ENCODE assay signal across 7 cellular contexts in the genomic region with DNA sequence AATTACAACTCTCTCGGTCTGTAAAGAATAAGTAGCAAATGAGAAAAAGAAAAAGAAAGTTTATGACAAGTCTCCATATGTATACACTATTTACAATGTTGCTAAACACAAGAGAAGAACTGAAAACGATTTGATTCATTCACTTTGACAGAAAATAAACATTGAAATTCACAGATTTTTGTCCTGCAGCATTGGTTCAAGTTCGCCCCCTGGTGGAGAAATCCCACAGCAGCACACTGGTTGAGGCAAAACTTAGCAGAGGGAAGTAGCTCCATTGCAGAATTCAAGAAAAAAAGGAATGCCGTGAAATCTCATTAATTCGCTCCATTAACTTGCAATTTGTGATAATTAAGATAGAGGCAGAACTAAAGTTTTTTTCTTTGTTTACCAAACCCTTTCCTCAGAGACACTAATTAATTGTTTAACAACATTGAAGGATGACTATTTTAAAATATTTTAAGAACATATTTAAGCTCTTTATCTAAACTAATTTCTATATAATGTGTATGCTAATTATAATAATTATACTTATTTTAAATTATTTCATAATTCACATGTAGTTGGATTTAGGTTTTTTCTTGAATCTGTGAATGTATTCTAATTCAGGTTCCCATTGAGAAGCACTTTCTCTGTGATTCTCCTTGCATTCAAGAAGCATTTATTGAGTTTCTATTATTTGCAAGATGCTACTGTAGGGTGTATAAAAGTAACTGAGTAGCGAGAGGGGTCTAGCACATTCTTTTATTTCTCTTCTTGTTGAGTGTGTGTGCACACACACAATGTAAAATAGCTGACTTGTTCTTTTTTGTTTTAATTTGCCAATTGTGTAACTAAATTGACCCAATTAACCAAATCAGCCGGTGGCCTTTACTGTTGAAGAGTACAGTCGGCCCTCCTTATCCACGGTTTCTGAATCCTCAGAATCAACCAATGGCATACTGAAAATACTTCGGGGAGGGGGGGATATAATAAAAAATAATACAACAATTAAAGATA.
A peak's percentile ranks its signal among the peaks of the same experiment; 100 is the strongest.
DNase-seq lines count a peak whose midpoint lies in the region; ATAC-seq and TF ChIP-seq lines count a peak whose summit lies in the region.

No MANE protein-coding gene starts in this region.

- ATAC-seq in natural killer cell = peak in 1 of 3 donors; percentile 62
- ATAC-seq in stimulated activated naive CD8-positive, alpha-beta T cell treated with anti-CD3 and anti-CD28 coated beads, Interleukin-15, Interleukin-2, amounts not matched to agents 100 U/mL and 50 U/mL, for 24 hours = no peak

- H3K4me3 ChIP-seq in epithelial cell of proximal tubule (ENCODE audit: low read depth, low read length) = no peak overlapping the region

- TF ChIP-seq CTCF in GM10266 (IDR thresholded peaks at IDR 0.05; ENCODE audit: control insufficient read depth, insufficient read depth, low read depth, missing control alignments) = peak; percentile 93
- TF ChIP-seq CTCF in HFFc6 (IDR thresholded peaks at IDR 0.05) = peak; percentile 99
- peak; percentile 99 for TF ChIP-seq CTCF in epithelial cell of proximal tubule (conservative IDR thresholded peaks at IDR 0.05; ENCODE audit: low read depth, low read length)
- peak; percentile 96 for TF ChIP-seq CTCF in natural killer cell (IDR thresholded peaks at IDR 0.05)

- peak; percentile 47 for DNase-seq in GM10266 (ENCODE audit: extremely low spot score)
- DNase-seq in HFFc6 = peak; percentile 60
- DNase-seq in NCI-H774 (lab: John Stamatoyannopoulos, UW) = peak; percentile 48
- DNase-seq in activated CD8-positive, alpha-beta memory T cell treated with anti-CD3 and anti-CD28 coated beads, Interleukin-2, amount 50 U/mL, for 4 hours = peak; percentile 60
- DNase-seq in epithelial cell of proximal tubule (ENCODE audit: low read depth) = no peak
- DNase-seq in natural killer cell = peak; percentile 43
- DNase-seq in stimulated activated naive CD8-positive, alpha-beta T cell treated with anti-CD3 and anti-CD28 coated beads, Interleukin-15, Interleukin-2, amounts not matched to agents 100 U/mL and 50 U/mL, for 24 hours = peak; percentile 70

- H3K36me3 Mint-ChIP-seq in HFFc6 (ENCODE audit: low read depth) = no peaks in the 10 kb centered on the region
- no peaks in the 10 kb centered on the region for H3K36me3 Mint-ChIP-seq in natural killer cell

- H3K4me1 Mint-ChIP-seq in HFFc6 (ENCODE audit: low read depth) (no peaks in the 10 kb centered on the region), natural killer cell (no peaks in the 10 kb centered on the region)

- no peak overlapping the region for H3K27ac Mint-ChIP-seq in HFFc6
- H3K27ac Mint-ChIP-seq in natural killer cell = no peak overlapping the region

- H3K27me3 Mint-ChIP-seq in HFFc6 (ENCODE audit: insufficient read depth) = peaks cover 5% of the 10 kb centered on the region
- peaks cover 11 to 16% of the 10 kb centered on the region in 2 donors for H3K27me3 Mint-ChIP-seq in natural killer cell (ENCODE audit: low read depth in 2 of 2)

- intact Hi-C loops in natural killer cell (cut with micrococcal nuclease) = loop anchor here (5.0 kb wide), 1 partner anchor 1571 kb away; no protein-coding TSS in a partner anchor

- H3K9me3 Mint-ChIP-seq in HFFc6 (no peaks in the 10 kb centered on the region), natural killer cell (no peaks in the 10 kb centered on the region)

- H3K4me3 Mint-ChIP-seq in HFFc6 = no peak overlapping the region
- H3K4me3 Mint-ChIP-seq in natural killer cell = no peak overlapping the region
